8 cellular contexts compared by ENCODE assay signal in genomic region chr4:122576261-122577188, GRCh38. TPM values are rescaled to one million over a fixed set of nuclear protein-coding genes. Genes with fewer than 3 reads are reported as not detected.
DNase-seq lines count a peak whose midpoint lies in the region.

No MANE protein-coding gene starts in this region.

- no peak overlapping the region for H3K4me3 ChIP-seq in HAP-1

- peak; percentile 46 for DNase-seq in activated CD4-positive, alpha-beta T cell treated with anti-CD3 and anti-CD28 coated beads for 48 hours
- DNase-seq in activated CD4-positive, alpha-beta T cell treated with anti-CD3 and anti-CD28 coated beads for 1 hour = no peak
- DNase-seq in HAP-1 (ENCODE audit: low spot score in 2 of 2) = peak; percentile 32 to 51
- DNase-seq in NCI-H345 treated with DMSO at 0.1 percent for 48 hours (lab: John Stamatoyannopoulos, UW; ENCODE audit: unreplicated experiment) = peak; percentile 17
- DNase-seq in activated naive CD4-positive, alpha-beta T cell treated with anti-CD3 and anti-CD28 coated beads, Interleukin-2, amount 50 U/mL, for 16 hours = peak; percentile 34
- DNase-seq in iPS-NIHi7 (ENCODE audit: extremely low spot score) = peak; percentile 63
- peak; percentile 47 for DNase-seq in ureter (ENCODE audit: low spot score)
- no peak for DNase-seq in mesenteric fat pad (ENCODE audit: low spot score)

- H3K27me3 ChIP-seq in HAP-1 (ENCODE audit: low read depth) = no peaks in the 10 kb centered on the region

- no peaks in the 10 kb centered on the region for H3K9me3 ChIP-seq in HAP-1

- no peaks in the 10 kb centered on the region for H3K36me3 ChIP-seq in HAP-1 (replicated peaks)

- in situ Hi-C loops in HAP-1 (cut with MboI; ENCODE audit: low sequenced_read_pairs) = no loop called here

- no peaks in the 10 kb centered on the region for H3K4me1 ChIP-seq in HAP-1

RNA-seq across cellular contexts. Expression of gene IL21, which starts 44.3 kb away (rescaled TPM):
- not detected for total RNA-seq in ureter
- not detected for total RNA-seq in mesenteric fat pad

Comparison
In these comparisons a context has a peak if more than half of its experiments do, and no peak if none do; other contexts are left out.
1. DNase-seq: peak in activated CD4-positive, alpha-beta T cell treated with anti-CD3 and anti-CD28 coated beads for 48 hours (single experiment), HAP-1 (2 of 2), NCI-H345 treated with DMSO at 0.1 percent for 48 hours (single experiment), activated naive CD4-positive, alpha-beta T cell treated with anti-CD3 and anti-CD28 coated beads, Interleukin-2, amount 50 U/mL, for 16 hours (single experiment), iPS-NIHi7 (single experiment) and ureter (single experiment); none in activated CD4-positive, alpha-beta T cell treated with anti-CD3 and anti-CD28 coated beads for 1 hour (single experiment) and mesenteric fat pad (single experiment).